Comparison of ENCODE assay signal across 32 cellular contexts in the genomic region with DNA sequence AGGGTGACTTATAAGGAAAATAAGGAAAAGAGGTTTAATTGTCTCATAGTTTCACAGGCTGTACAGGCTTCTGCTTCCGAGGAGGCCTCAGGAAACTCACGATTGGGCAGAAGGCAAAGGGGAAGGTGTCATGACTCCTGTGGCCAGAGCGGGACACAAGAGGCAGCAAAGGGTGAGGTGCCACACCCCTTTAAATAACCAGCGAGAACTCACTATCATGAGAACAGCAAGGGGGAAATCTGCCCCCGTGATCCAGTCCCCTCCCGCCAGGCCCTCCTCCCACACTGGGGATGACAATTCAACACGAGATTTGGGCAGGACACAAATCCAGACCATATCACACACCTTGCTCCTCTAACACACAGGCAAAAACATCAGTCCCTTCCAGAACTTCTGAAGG.
DNase-seq lines count a peak whose midpoint lies in the region; ATAC-seq and TF ChIP-seq lines count a peak whose summit lies in the region.
"Had no signal": no experiment of that assay in that cellular context is flagged by ENCODE, and none has a peak within 500 bp of the region (broad histone marks: within the 10 kb centered on the region; RNA-seq: fewer than 3 reads in every experiment).

No MANE protein-coding gene starts in this region.

- intact Hi-C loops in upper lobe of right lung (cut with DNase I) = no loop called here

- TF ChIP-seq CTCF in endodermal cell (conservative IDR thresholded peaks at IDR 0.05) = no peak
- no peak for TF ChIP-seq CTCF in osteoblast (IDR thresholded peaks at IDR 0.05; ENCODE audit: extremely low read depth, low read depth, low read length)
- no peak for TF ChIP-seq CTCF in upper lobe of right lung (IDR thresholded peaks at IDR 0.05)

- H3K4me3 Mint-ChIP-seq in endodermal cell = no peak overlapping the region
- H3K4me3 Mint-ChIP-seq: activated CD4-positive, alpha-beta T cell treated with anti-CD3 and anti-CD28 coated beads for 36 hours; activated CD8-positive, alpha-beta T cell treated with anti-CD3 and anti-CD28 coated beads, Interleukin-2, amount 10 ng/mL, durations not matched to agents 7 days and 5 days; activated naive CD8-positive, alpha-beta T cell; dendritic cell treated with granulocyte-macrophage colony-stimulating factor and Interleukin-4, amounts not matched to agents 40 ng/mL and 50 ng/mL, for 4 days; immature natural killer cell; T-helper 1 cell treated with Interleukin-12 subunit alpha and Interleukin-12 subunit beta and Interleukin-4 antibody, amounts not matched to agents 30 μg/mL and 1 μg/mL, for 36 hours had no signal

- no peaks in the 10 kb centered on the region for H4K20me1 ChIP-seq in osteoblast (ENCODE audit: insufficient read depth, low read length)

- H3K27me3 Mint-ChIP-seq in endodermal cell (ENCODE audit: insufficient read depth) = peaks cover 3% of the 10 kb centered on the region
- H3K27me3 Mint-ChIP-seq: activated CD4-positive, alpha-beta T cell treated with anti-CD3 and anti-CD28 coated beads for 36 hours; activated naive CD8-positive, alpha-beta T cell; CD4-positive, CD25-positive, alpha-beta regulatory T cell; dendritic cell treated with granulocyte-macrophage colony-stimulating factor and Interleukin-4, amounts not matched to agents 40 ng/mL and 50 ng/mL, for 4 days had no signal

- H3K36me3 Mint-ChIP-seq in endodermal cell (ENCODE audit: low read depth) = peaks cover 3% of the 10 kb centered on the region
- H3K36me3 Mint-ChIP-seq: CD4-positive, CD25-positive, alpha-beta regulatory T cell had no signal

- H3K79me2 ChIP-seq in osteoblast (ENCODE audit: insufficient read depth, low read length) = no peaks in the 10 kb centered on the region

- no peak overlapping the region for H3K4me2 ChIP-seq in osteoblast (ENCODE audit: insufficient read depth, low read length)
- H3K4me2 ChIP-seq: SK-N-SH had no signal

- no peak overlapping the region for H3K27ac ChIP-seq in endodermal cell (ENCODE audit: low read depth, low read length)
- no peak overlapping the region for H3K27ac ChIP-seq in osteoblast (ENCODE audit: low read depth, low read length)
- no peak overlapping the region for H3K27ac ChIP-seq in upper lobe of right lung
- H3K27ac ChIP-seq: ascending aorta, cardiac muscle cell had no signal

- peak; percentile 16 for DNase-seq in activated CD4-positive, CD25-positive, alpha-beta regulatory T cell treated with anti-CD3 and anti-CD28 coated beads, Interleukin-2, amount 50 U/mL, for 72 hours
- DNase-seq in endodermal cell (no peak), osteoblast (ENCODE audit: insufficient read length, low spot score, missing footprints) (peak; percentile 38), upper lobe of right lung (peak; percentile 34)
- DNase-seq: activated CD4-positive, alpha-beta T cell treated with anti-CD3 and anti-CD28 coated beads for 36 hours; activated CD8-positive, alpha-beta T cell treated with anti-CD3 and anti-CD28 coated beads, Interleukin-2, amount 10 ng/mL, durations not matched to agents 7 days and 5 days; CD4-positive, CD25-positive, alpha-beta regulatory T cell; H7; hypothalamus; immature natural killer cell; IMR-90; naive B cell; NCI-H1105 treated with DMSO at 0.1 percent for 48 hours; NCI-H2029 treated with DMSO at 0.1 percent for 48 hours; NCI-H526 treated with DMSO at 0.1 percent for 48 hours; occipital lobe; SK-N-SH; stimulated activated CD4-positive, alpha-beta T cell treated with anti-CD3 and anti-CD28 coated beads, Interleukin-1b, Interleukin-23, amount 100 ng/mL, for 48 hours; stimulated activated CD8-positive, alpha-beta memory T cell treated with anti-CD3 and anti-CD28 coated beads, Interleukin-4, amount 100 ng/mL, for 48 hours had no signal

- peaks cover 48% of the 10 kb centered on the region for H3K4me1 Mint-ChIP-seq in endodermal cell
- H3K4me1 Mint-ChIP-seq: activated CD4-positive, alpha-beta T cell treated with anti-CD3 and anti-CD28 coated beads for 36 hours; CD4-positive, CD25-positive, alpha-beta regulatory T cell; immature natural killer cell; naive B cell had no signal

- WGBS in endodermal cell (ENCODE audit: insufficient coverage in 1 of 2, insufficient read length in 1 of 2), 2 experiments = 71 to 73% methylated on average over 5 to 7 of the region's 7 CpGs

- H3K36me3 ChIP-seq in endodermal cell (ENCODE audit: control insufficient read depth, insufficient read depth, low read length) (no peaks in the 10 kb centered on the region), osteoblast (ENCODE audit: insufficient read depth, low read length) (no peaks in the 10 kb centered on the region), upper lobe of right lung (no peaks in the 10 kb centered on the region)
- H3K36me3 ChIP-seq: ascending aorta, cardiac muscle cell, gastroesophageal sphincter had no signal

- H3K27ac Mint-ChIP-seq in endodermal cell = peak overlapping the region; percentile 72
- H3K27ac Mint-ChIP-seq: activated CD4-positive, alpha-beta T cell treated with anti-CD3 and anti-CD28 coated beads for 36 hours; activated CD8-positive, alpha-beta T cell treated with anti-CD3 and anti-CD28 coated beads, Interleukin-2, amount 10 ng/mL, durations not matched to agents 7 days and 5 days; activated naive CD8-positive, alpha-beta T cell; activated T-helper 2 cell treated with anti-CD3 and anti-CD28 coated beads, Interferon-gamma antibody, Interleukin-2, Interleukin-4, amounts not matched to agents 10 μg/mL and 5 μg/mL and 100 μg/mL, durations not matched to agents 14 hours and 24 hours and 36 hours; dendritic cell treated with granulocyte-macrophage colony-stimulating factor and Interleukin-4, amounts not matched to agents 40 ng/mL and 50 ng/mL, for 4 days; immature natural killer cell; naive B cell; T-helper 1 cell treated with Interleukin-12 subunit alpha and Interleukin-12 subunit beta and Interleukin-4 antibody, amounts not matched to agents 30 μg/mL and 1 μg/mL, for 36 hours had no signal

- H3K9me3 Mint-ChIP-seq in endodermal cell = peaks cover 31% of the 10 kb centered on the region
- H3K9me3 Mint-ChIP-seq: activated T-helper 2 cell treated with anti-CD3 and anti-CD28 coated beads, Interferon-gamma antibody, Interleukin-2, Interleukin-4, amounts not matched to agents 10 μg/mL and 5 μg/mL and 100 μg/mL, durations not matched to agents 14 hours and 24 hours and 36 hours had no signal

- H3K4me1 ChIP-seq in endodermal cell (ENCODE audit: control insufficient read depth, insufficient read depth, low read length) = peaks cover 18% of the 10 kb centered on the region
- no peaks in the 10 kb centered on the region for H3K4me1 ChIP-seq in osteoblast (ENCODE audit: insufficient read depth, low read length)
- no peaks in the 10 kb centered on the region for H3K4me1 ChIP-seq in upper lobe of right lung
- H3K4me1 ChIP-seq: ascending aorta had no signal

- H3K9me3 ChIP-seq in endodermal cell (ENCODE audit: control insufficient read depth, low read length) (no peaks in the 10 kb centered on the region), osteoblast (ENCODE audit: low read depth, low read length) (no peaks in the 10 kb centered on the region), upper lobe of right lung (no peaks in the 10 kb centered on the region)
- H3K9me3 ChIP-seq: ascending aorta, SK-N-SH had no signal

- H2AFZ ChIP-seq in osteoblast (ENCODE audit: low read length) = no peak overlapping the region

- H3K9ac ChIP-seq in endodermal cell (ENCODE audit: extremely low read depth, low read length, poor library complexity, severe bottlenecking) = no peak overlapping the region
- H3K9ac ChIP-seq: SK-N-SH had no signal

- no peak overlapping the region for H3K4me3 ChIP-seq in endodermal cell (ENCODE audit: low read length)
- H3K4me3 ChIP-seq in osteoblast (ENCODE audit: insufficient read depth, low read length) = no peak overlapping the region
- no peak overlapping the region for H3K4me3 ChIP-seq in upper lobe of right lung
- H3K4me3 ChIP-seq: ascending aorta, cardiac muscle cell, gastroesophageal sphincter, GM12878, skin epidermis had no signal

- ATAC-seq in activated CD4-positive, CD25-positive, alpha-beta regulatory T cell treated with anti-CD3 and anti-CD28 coated beads, Interleukin-2, amount 50 U/mL, for 24 hours = no peak
- no peak for ATAC-seq in upper lobe of right lung
- ATAC-seq in GM19324 (IDR thresholded peaks at IDR 0.05; ENCODE audit: low FRiP score, unreplicated experiment) = no peak
- ATAC-seq in GM19397 (IDR thresholded peaks at IDR 0.05; ENCODE audit: unreplicated experiment) = no peak
- ATAC-seq in GM19328 (IDR thresholded peaks at IDR 0.05; ENCODE audit: unreplicated experiment) = no peak
- ATAC-seq: activated CD4-positive, alpha-beta T cell treated with anti-CD3 and anti-CD28 coated beads for 36 hours; activated CD8-positive, alpha-beta T cell treated with anti-CD3 and anti-CD28 coated beads, Interleukin-2, amount 10 ng/mL, durations not matched to agents 7 days and 5 days; GM12878 had no signal

- H3K27me3 ChIP-seq in endodermal cell (ENCODE audit: control insufficient read depth, insufficient read depth, low read length, poor library complexity, severe bottlenecking) (no peaks in the 10 kb centered on the region), osteoblast (ENCODE audit: insufficient read depth, low read length) (no peaks in the 10 kb centered on the region), upper lobe of right lung (no peaks in the 10 kb centered on the region)
- H3K27me3 ChIP-seq: ascending aorta, cardiac muscle cell, gastroesophageal sphincter had no signal
